ENCODE assay signal across 25 cellular contexts in the genomic region with DNA sequence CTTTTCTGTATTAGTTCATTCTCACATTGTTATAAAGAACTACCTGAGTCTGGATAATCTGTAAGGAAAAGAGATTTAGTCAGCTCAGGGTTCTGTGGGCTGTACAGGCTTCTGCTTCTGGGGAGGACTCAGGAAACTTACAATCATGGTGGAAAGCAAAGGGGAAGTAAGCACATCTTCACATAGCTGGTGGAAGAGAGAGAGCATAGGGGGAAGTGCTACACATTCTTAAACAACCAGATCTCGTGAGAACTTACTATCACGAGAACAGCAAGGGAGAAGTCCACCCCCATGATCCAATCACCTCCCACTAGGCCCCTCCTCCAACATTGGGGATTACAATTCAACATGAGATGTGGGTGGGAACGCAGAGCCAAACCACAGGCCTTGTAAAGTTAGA. TPM values are rescaled to one million over a fixed set of nuclear protein-coding genes. Genes with fewer than 3 reads are reported as not detected.
"Had no signal": no experiment of that assay in that cellular context is flagged by ENCODE, and none has a peak within 500 bp of the region (broad histone marks: within the 10 kb centered on the region; RNA-seq: fewer than 3 reads in every experiment).

No MANE protein-coding gene starts in this region.

- H3K4me3 ChIP-seq: body of pancreas, colonic mucosa, esophagus squamous epithelium, heart right ventricle, psoas muscle, tibial nerve had no signal

- H3K9me3 ChIP-seq: body of pancreas, colonic mucosa, psoas muscle had no signal

- H3K27ac ChIP-seq: body of pancreas, colonic mucosa, epithelial cell of prostate, esophagus squamous epithelium, parathyroid adenoma, psoas muscle, tibial nerve, VCaP had no signal

- H3K27me3 ChIP-seq: body of pancreas, colonic mucosa, esophagus squamous epithelium, heart right ventricle, tibial nerve had no signal

- H3K27me3 Mint-ChIP-seq: activated naive CD8-positive, alpha-beta T cell; memory B cell; naive thymus-derived CD8-positive, alpha-beta T cell had no signal

- H3K4me3 Mint-ChIP-seq: activated naive CD8-positive, alpha-beta T cell; activated T-cell treated with anti-CD3 and anti-CD28 coated beads, Interleukin-2, amount 50 U/mL, for 72 hours; memory B cell; naive thymus-derived CD8-positive, alpha-beta T cell; neural crest cell had no signal

- H3K4me1 ChIP-seq: body of pancreas, colonic mucosa, esophagus squamous epithelium, heart right ventricle, parathyroid adenoma, psoas muscle, tibial nerve had no signal

- H3K27ac Mint-ChIP-seq: activated naive CD8-positive, alpha-beta T cell; activated T-cell treated with anti-CD3 and anti-CD28 coated beads, Interleukin-2, amount 50 U/mL, for 72 hours; memory B cell; naive thymus-derived CD8-positive, alpha-beta T cell had no signal

- H2AFZ ChIP-seq: parathyroid adenoma had no signal

- DNase-seq: activated CD4-positive, alpha-beta T cell treated with anti-CD3 and anti-CD28 coated beads for 4 hours; activated CD4-positive, alpha-beta T cell treated with anti-CD3 and anti-CD28 coated beads, Interleukin-2, amount 50 U/mL, for 4 hours; activated naive CD4-positive, alpha-beta T cell; activated T-cell treated with anti-CD3 and anti-CD28 coated beads for 4 hours; activated T-cell treated with anti-CD3 and anti-CD28 coated beads, Interleukin-2, amount 50 U/mL, for 72 hours; aorta; body of pancreas; cerebellar nuclear complex; colonic mucosa; effector CD8-positive, alpha-beta T cell; esophagus squamous epithelium; foreskin melanocyte; heart right ventricle; naive thymus-derived CD8-positive, alpha-beta T cell; occipital lobe; psoas muscle; stimulated activated naive CD4-positive, alpha-beta T cell had no signal

- ATAC-seq: activated T-cell treated with anti-CD3 and anti-CD28 coated beads, Interleukin-2, amount 50 U/mL, for 72 hours; body of pancreas; heart right ventricle; naive thymus-derived CD8-positive, alpha-beta T cell; psoas muscle had no signal

- H3K79me2 ChIP-seq: parathyroid adenoma had no signal

- H3K4me1 Mint-ChIP-seq: memory B cell; naive thymus-derived CD8-positive, alpha-beta T cell; neural crest cell had no signal

- H3K9ac ChIP-seq: parathyroid adenoma had no signal

- H3K36me3 ChIP-seq: colonic mucosa, esophagus squamous epithelium, heart right ventricle, tibial nerve had no signal

RNA-seq across cellular contexts. Expression of a gene that starts 38.2 kb away (rescaled TPM):
- total RNA-seq: aorta; body of pancreas; lower leg skin; naive thymus-derived CD8-positive, alpha-beta T cell; psoas muscle had no signal
- polyA plus RNA-seq: aorta; naive thymus-derived CD8-positive, alpha-beta T cell had no signal
